1 cellular context compared by ENCODE assay signal in the genomic region with DNA sequence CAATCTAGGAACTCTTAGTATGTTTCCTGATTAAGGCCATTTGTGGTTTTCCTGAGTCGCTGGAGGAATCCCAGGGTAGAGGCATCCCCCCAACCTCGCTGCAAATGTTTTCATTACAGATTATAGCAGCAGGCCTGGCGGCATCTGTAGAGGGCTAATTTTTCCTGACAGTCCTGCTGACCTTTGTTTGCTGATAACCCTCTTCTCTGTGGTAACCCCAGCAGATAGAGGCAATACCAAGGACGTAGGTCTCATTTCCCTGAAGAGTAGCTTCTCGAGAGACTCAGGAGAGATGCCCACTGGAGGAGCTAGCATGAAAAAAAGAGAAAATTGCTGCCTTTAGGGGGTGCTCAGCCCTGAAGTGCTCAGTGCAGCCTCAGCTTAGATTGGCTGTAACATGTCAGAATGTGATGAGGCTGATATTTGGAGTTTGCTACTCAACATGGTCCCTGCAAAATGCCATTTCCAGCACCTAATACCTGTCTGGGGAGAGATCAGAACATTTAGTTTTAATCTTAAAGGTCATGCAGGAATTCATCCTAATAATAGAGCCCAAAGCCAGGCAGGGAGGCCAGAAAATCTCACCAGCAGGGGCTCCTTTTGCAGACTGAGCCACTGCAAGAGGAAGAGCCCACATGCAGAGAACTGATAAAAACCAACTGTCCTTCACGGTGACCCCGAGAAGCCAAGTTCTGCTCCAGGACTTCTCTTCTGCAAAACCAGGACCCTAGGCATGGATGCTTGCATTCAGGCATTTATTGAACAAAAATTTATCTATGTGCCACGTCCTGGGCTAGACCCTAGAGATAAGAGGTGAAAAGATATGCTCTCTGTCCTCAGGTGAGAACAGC.
A peak's percentile ranks its signal among the peaks of the same experiment; 100 is the strongest.
TF ChIP-seq lines count a peak whose summit lies in the region.

No MANE protein-coding gene starts in this region.

TF ChIP-seq in K562, 482 proteins besides CTCF, POLR2A, EP300 and RAD21 (continued from another document and continues in another):
- TF ChIP-seq, protein P1, sequence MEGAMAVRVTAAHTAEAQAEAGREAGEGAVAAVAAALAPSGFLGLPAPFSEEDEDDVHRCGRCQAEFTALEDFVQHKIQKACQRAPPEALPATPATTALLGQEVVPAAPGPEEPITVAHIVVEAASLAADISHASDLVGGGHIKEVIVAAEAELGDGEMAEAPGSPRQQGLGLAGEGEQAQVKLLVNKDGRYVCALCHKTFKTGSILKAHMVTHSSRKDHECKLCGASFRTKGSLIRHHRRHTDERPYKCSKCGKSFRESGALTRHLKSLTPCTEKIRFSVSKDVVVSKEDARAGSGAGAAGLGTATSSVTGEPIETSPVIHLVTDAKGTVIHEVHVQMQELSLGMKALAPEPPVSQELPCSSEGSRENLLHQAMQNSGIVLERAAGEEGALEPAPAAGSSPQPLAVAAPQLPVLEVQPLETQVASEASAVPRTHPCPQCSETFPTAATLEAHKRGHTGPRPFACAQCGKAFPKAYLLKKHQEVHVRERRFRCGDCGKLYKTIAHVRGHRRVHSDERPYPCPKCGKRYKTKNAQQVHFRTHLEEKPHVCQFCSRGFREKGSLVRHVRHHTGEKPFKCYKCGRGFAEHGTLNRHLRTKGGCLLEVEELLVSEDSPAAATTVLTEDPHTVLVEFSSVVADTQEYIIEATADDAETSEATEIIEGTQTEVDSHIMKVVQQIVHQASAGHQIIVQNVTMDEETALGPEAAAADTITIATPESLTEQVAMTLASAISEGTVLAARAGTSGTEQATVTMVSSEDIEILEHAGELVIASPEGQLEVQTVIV (CRISPR knock-in tag; IDR thresholded peaks at IDR 0.05; ENCODE audit: borderline replicate concordance) = no peak
- peak; percentile 11 for TF ChIP-seq NUFIP1 (IDR thresholded peaks at IDR 0.05; ENCODE audit: partially characterized antibody)
- TF ChIP-seq NR2C1 (IDR thresholded peaks at IDR 0.05) = no peak; the same call in 1 of the 2 replicates
- peak; percentile 33; the same call in 1 of the 2 replicates for TF ChIP-seq NR2C1 (tag; IDR thresholded peaks at IDR 0.05)
- TF ChIP-seq KLF6 (CRISPR knock-in tag; IDR thresholded peaks at IDR 0.05; ENCODE audit: borderline replicate concordance) = no peak
- no peak for TF ChIP-seq HNRNPL (IDR thresholded peaks at IDR 0.05; ENCODE audit: low read depth, low read length)
- TF ChIP-seq, protein P2, sequence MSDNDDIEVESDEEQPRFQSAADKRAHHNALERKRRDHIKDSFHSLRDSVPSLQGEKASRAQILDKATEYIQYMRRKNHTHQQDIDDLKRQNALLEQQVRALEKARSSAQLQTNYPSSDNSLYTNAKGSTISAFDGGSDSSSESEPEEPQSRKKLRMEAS (CRISPR knock-in tag; IDR thresholded peaks at IDR 0.05) = no peak
- no peak for TF ChIP-seq XRCC5 (IDR thresholded peaks at IDR 0.05; ENCODE audit: low read depth, low read length)
- TF ChIP-seq, protein P3, sequence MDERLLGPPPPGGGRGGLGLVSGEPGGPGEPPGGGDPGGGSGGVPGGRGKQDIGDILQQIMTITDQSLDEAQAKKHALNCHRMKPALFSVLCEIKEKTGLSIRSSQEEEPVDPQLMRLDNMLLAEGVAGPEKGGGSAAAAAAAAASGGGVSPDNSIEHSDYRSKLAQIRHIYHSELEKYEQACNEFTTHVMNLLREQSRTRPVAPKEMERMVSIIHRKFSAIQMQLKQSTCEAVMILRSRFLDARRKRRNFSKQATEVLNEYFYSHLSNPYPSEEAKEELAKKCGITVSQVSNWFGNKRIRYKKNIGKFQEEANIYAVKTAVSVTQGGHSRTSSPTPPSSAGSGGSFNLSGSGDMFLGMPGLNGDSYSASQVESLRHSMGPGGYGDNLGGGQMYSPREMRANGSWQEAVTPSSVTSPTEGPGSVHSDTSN (CRISPR knock-in tag; IDR thresholded peaks at IDR 0.05; ENCODE audit: low read depth) = no peak
- TF ChIP-seq, protein P3 (tag; conservative IDR thresholded peaks at IDR 0.05; ENCODE audit: low read depth) = no peak
- no peak for TF ChIP-seq CHD1 (IDR thresholded peaks at IDR 0.05; ENCODE audit: low read length)
- TF ChIP-seq CBFA2T3 (IDR thresholded peaks at IDR 0.05) = peak; percentile 85
- no peak for TF ChIP-seq FOXK2 (conservative IDR thresholded peaks at IDR 0.05 in 1 of 2, IDR thresholded peaks at IDR 0.05 in 1 of 2; ENCODE audit: low read depth in 2 of 2)
- TF ChIP-seq SMARCC2 (IDR thresholded peaks at IDR 0.05; ENCODE audit: low read depth) = peak; percentile 63; the same call in 1 of the 2 replicates
- peak; percentile 63 for TF ChIP-seq MTA2 (IDR thresholded peaks at IDR 0.05; ENCODE audit: low read depth)
- no peak for TF ChIP-seq ZNF324 (CRISPR knock-in tag; IDR thresholded peaks at IDR 0.05)
- TF ChIP-seq CC2D1A (IDR thresholded peaks at IDR 0.05) = 0 out of 2 replicates have a peak, but pooled peaks have one; percentile 43
- TF ChIP-seq SUPT5H (IDR thresholded peaks at IDR 0.05) = no peak
- TF ChIP-seq, protein P4, sequence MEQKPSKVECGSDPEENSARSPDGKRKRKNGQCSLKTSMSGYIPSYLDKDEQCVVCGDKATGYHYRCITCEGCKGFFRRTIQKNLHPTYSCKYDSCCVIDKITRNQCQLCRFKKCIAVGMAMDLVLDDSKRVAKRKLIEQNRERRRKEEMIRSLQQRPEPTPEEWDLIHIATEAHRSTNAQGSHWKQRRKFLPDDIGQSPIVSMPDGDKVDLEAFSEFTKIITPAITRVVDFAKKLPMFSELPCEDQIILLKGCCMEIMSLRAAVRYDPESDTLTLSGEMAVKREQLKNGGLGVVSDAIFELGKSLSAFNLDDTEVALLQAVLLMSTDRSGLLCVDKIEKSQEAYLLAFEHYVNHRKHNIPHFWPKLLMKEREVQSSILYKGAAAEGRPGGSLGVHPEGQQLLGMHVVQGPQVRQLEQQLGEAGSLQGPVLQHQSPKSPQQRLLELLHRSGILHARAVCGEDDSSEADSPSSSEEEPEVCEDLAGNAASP (IDR thresholded peaks at IDR 0.05) = no peak
- no peak for TF ChIP-seq ZNF830 (CRISPR knock-in tag; IDR thresholded peaks at IDR 0.05)
- TF ChIP-seq PCBP1 (IDR thresholded peaks at IDR 0.05; ENCODE audit: low read depth, low read length, poor library complexity, severe bottlenecking) = no peak
- TF ChIP-seq, protein P5, sequence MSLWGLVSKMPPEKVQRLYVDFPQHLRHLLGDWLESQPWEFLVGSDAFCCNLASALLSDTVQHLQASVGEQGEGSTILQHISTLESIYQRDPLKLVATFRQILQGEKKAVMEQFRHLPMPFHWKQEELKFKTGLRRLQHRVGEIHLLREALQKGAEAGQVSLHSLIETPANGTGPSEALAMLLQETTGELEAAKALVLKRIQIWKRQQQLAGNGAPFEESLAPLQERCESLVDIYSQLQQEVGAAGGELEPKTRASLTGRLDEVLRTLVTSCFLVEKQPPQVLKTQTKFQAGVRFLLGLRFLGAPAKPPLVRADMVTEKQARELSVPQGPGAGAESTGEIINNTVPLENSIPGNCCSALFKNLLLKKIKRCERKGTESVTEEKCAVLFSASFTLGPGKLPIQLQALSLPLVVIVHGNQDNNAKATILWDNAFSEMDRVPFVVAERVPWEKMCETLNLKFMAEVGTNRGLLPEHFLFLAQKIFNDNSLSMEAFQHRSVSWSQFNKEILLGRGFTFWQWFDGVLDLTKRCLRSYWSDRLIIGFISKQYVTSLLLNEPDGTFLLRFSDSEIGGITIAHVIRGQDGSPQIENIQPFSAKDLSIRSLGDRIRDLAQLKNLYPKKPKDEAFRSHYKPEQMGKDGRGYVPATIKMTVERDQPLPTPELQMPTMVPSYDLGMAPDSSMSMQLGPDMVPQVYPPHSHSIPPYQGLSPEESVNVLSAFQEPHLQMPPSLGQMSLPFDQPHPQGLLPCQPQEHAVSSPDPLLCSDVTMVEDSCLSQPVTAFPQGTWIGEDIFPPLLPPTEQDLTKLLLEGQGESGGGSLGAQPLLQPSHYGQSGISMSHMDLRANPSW (CRISPR knock-in tag; IDR thresholded peaks at IDR 0.05) = no peak
- TF ChIP-seq PHB2 (IDR thresholded peaks at IDR 0.05; ENCODE audit: low read depth) = no peak
- no peak for TF ChIP-seq SREBF2 (CRISPR knock-in tag; IDR thresholded peaks at IDR 0.05)
- no peak for TF ChIP-seq ASH1L (IDR thresholded peaks at IDR 0.05; ENCODE audit: borderline replicate concordance, low read depth, partially characterized antibody)
- TF ChIP-seq TOE1 (IDR thresholded peaks at IDR 0.05; ENCODE audit: borderline replicate concordance) = peak; percentile 35; the same call in 1 of the 2 replicates
- TF ChIP-seq TOE1 (CRISPR knock-in tag; IDR thresholded peaks at IDR 0.05; ENCODE audit: borderline replicate concordance, low read depth) = no peak
- no peak for TF ChIP-seq ZNF584 (CRISPR knock-in tag; IDR thresholded peaks at IDR 0.05; ENCODE audit: low read depth)
- no peak for TF ChIP-seq TAF9B (IDR thresholded peaks at IDR 0.05; ENCODE audit: partially characterized antibody)
- TF ChIP-seq PHF8 (IDR thresholded peaks at IDR 0.05; ENCODE audit: borderline replicate concordance, low read length) = no peak
- TF ChIP-seq, protein P6, sequence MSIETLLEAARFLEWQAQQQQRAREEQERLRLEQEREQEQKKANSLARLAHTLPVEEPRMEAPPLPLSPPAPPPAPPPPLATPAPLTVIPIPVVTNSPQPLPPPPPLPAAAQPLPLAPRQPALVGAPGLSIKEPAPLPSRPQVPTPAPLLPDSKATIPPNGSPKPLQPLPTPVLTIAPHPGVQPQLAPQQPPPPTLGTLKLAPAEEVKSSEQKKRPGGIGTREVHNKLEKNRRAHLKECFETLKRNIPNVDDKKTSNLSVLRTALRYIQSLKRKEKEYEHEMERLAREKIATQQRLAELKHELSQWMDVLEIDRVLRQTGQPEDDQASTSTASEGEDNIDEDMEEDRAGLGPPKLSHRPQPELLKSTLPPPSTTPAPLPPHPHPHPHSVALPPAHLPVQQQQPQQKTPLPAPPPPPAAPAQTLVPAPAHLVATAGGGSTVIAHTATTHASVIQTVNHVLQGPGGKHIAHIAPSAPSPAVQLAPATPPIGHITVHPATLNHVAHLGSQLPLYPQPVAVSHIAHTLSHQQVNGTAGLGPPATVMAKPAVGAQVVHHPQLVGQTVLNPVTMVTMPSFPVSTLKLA (conservative IDR thresholded peaks at IDR 0.05) = 0 out of 4 replicates have a peak, but pooled peaks of 1 of the 2 experiments have one; percentile 51
- TF ChIP-seq ETV1 (tag; conservative IDR thresholded peaks at IDR 0.05; ENCODE audit: low read depth) = no peak
- TF ChIP-seq, protein P7, sequence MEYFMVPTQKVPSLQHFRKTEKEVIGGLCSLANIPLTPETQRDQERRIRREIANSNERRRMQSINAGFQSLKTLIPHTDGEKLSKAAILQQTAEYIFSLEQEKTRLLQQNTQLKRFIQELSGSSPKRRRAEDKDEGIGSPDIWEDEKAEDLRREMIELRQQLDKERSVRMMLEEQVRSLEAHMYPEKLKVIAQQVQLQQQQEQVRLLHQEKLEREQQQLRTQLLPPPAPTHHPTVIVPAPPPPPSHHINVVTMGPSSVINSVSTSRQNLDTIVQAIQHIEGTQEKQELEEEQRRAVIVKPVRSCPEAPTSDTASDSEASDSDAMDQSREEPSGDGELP (CRISPR knock-in tag; IDR thresholded peaks at IDR 0.05; ENCODE audit: borderline replicate concordance) = no peak; the same call in 1 of the 2 replicates
- TF ChIP-seq HNRNPLL (IDR thresholded peaks at IDR 0.05; ENCODE audit: low read depth, low read length, poor library complexity, severe bottlenecking) = no peak
- TF ChIP-seq, protein P8, sequence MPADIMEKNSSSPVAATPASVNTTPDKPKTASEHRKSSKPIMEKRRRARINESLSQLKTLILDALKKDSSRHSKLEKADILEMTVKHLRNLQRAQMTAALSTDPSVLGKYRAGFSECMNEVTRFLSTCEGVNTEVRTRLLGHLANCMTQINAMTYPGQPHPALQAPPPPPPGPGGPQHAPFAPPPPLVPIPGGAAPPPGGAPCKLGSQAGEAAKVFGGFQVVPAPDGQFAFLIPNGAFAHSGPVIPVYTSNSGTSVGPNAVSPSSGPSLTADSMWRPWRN (IDR thresholded peaks at IDR 0.05; ENCODE audit: low read depth) = no peak
- TF ChIP-seq NRF1 (conservative IDR thresholded peaks at IDR 0.05 in 1 of 2, IDR thresholded peaks at IDR 0.05 in 1 of 2) = peak; percentile 25 to 35; a peak in 1 of 4 replicates
- no peak for TF ChIP-seq DIDO1 (tag; IDR thresholded peaks at IDR 0.05; ENCODE audit: low read depth)
- TF ChIP-seq, protein P9, sequence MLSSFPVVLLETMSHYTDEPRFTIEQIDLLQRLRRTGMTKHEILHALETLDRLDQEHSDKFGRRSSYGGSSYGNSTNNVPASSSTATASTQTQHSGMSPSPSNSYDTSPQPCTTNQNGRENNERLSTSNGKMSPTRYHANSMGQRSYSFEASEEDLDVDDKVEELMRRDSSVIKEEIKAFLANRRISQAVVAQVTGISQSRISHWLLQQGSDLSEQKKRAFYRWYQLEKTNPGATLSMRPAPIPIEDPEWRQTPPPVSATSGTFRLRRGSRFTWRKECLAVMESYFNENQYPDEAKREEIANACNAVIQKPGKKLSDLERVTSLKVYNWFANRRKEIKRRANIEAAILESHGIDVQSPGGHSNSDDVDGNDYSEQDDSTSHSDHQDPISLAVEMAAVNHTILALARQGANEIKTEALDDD (IDR thresholded peaks at IDR 0.05) = no peak; the same call in 1 of the 2 replicates
- TF ChIP-seq, protein P10, sequence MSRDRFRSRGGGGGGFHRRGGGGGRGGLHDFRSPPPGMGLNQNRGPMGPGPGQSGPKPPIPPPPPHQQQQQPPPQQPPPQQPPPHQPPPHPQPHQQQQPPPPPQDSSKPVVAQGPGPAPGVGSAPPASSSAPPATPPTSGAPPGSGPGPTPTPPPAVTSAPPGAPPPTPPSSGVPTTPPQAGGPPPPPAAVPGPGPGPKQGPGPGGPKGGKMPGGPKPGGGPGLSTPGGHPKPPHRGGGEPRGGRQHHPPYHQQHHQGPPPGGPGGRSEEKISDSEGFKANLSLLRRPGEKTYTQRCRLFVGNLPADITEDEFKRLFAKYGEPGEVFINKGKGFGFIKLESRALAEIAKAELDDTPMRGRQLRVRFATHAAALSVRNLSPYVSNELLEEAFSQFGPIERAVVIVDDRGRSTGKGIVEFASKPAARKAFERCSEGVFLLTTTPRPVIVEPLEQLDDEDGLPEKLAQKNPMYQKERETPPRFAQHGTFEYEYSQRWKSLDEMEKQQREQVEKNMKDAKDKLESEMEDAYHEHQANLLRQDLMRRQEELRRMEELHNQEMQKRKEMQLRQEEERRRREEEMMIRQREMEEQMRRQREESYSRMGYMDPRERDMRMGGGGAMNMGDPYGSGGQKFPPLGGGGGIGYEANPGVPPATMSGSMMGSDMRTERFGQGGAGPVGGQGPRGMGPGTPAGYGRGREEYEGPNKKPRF (IDR thresholded peaks at IDR 0.05; ENCODE audit: low read depth, low read length) = no peak
- TF ChIP-seq, protein P11, sequence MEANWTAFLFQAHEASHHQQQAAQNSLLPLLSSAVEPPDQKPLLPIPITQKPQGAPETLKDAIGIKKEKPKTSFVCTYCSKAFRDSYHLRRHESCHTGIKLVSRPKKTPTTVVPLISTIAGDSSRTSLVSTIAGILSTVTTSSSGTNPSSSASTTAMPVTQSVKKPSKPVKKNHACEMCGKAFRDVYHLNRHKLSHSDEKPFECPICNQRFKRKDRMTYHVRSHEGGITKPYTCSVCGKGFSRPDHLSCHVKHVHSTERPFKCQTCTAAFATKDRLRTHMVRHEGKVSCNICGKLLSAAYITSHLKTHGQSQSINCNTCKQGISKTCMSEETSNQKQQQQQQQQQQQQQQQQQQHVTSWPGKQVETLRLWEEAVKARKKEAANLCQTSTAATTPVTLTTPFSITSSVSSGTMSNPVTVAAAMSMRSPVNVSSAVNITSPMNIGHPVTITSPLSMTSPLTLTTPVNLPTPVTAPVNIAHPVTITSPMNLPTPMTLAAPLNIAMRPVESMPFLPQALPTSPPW (CRISPR knock-in tag; IDR thresholded peaks at IDR 0.05) = peak; percentile 16; the same call in 1 of the 2 replicates
